22 cellular contexts compared by ENCODE assay signal in genomic region chr9:132808645-132809044, GRCh38.
A peak's percentile ranks its signal among the peaks of the same experiment; 100 is the strongest.
DNase-seq lines count a peak whose midpoint lies in the region; ATAC-seq, FAIRE-seq and TF ChIP-seq lines count a peak whose summit lies in the region.
"Had no signal": no experiment of that assay in that cellular context is flagged by ENCODE, and none has a peak within 500 bp of the region (broad histone marks: within the 10 kb centered on the region; RNA-seq: fewer than 3 reads in every experiment).

No MANE protein-coding gene starts in this region.

- no peak overlapping the region for H4K5ac ChIP-seq in H1 (ENCODE audit: insufficient read length, low read depth, low read length)

- no peak overlapping the region for H3K27ac ChIP-seq in H1 (ENCODE audit: low read depth, low read length)
- H3K27ac ChIP-seq: 22Rv1, A549, C4-2B had no signal

- no peaks in the 10 kb centered on the region for H3K36me3 Mint-ChIP-seq in activated CD8-positive, alpha-beta memory T cell treated with anti-CD3 and anti-CD28 coated beads, Interleukin-2, amount 10 ng/mL, durations not matched to agents 7 days and 5 days
- H3K36me3 Mint-ChIP-seq in osteocyte (ENCODE audit: unreplicated experiment): no peaks in the 10 kb centered on the region
- H3K36me3 Mint-ChIP-seq: IgD-negative memory B cell had no signal

- H3K4ac ChIP-seq in H1 (replicated peaks; ENCODE audit: insufficient read length, low read depth, low read length): no peak overlapping the region

- H4K8ac ChIP-seq in H1 (ENCODE audit: extremely low read depth, insufficient read depth, low read length): no peak overlapping the region; the same call in 1 of the 2 replicates

- H3K79me1 ChIP-seq in H1 (ENCODE audit: low read depth, low read length): no peaks in the 10 kb centered on the region

- no peaks in the 10 kb centered on the region for H3K27me3 ChIP-seq in H1 (replicated peaks in 1 of 4; ENCODE audit: control insufficient read depth in 3 of 4, extremely low read depth in 1 of 4, insufficient read depth in 3 of 4, low read length in 3 of 4)

- no peak overlapping the region for H3K14ac ChIP-seq in H1 (ENCODE audit: insufficient read length)

- H3K36me3 ChIP-seq in H1 (ENCODE audit: control insufficient read depth in 2 of 4, insufficient read depth in 4 of 4, low read length in 3 of 4): no peaks in the 10 kb centered on the region

- 0 out of 2 replicates have a peak overlapping the region, but pooled peaks have one; percentile 65 for H2AK5ac ChIP-seq in H1 (ENCODE audit: low read depth, low read length)

- no peak overlapping the region for H2BK12ac ChIP-seq in H1 (ENCODE audit: low read depth, low read length)

- H2BK15ac ChIP-seq in H1 (ENCODE audit: low read length): no peak overlapping the region

- POLR2A ChIA-PET in H1 (lab: Charles Lee; ENCODE audit: partially characterized antibody): interaction anchor here (1.2 to 1.5 kb wide), 2 partner anchors 38 to 139 kb away, joined by 3 read pairs; partner anchors contain the start of genes DDX31 and GTF3C4

- H3K56ac ChIP-seq in H1 (replicated peaks; ENCODE audit: insufficient read length, low read depth, low read length): no peak overlapping the region

- H3K23ac ChIP-seq in H1 (ENCODE audit: insufficient read length): no peak overlapping the region

- FAIRE-seq in H1 (lab: Jason Lieb, UNC): no peak
- FAIRE-seq: A549, D721Med, GM12892, HepG2 had no signal

- TF ChIP-seq RAD21 in H1 (IDR thresholded peaks at IDR 0.05 in 1 of 2, conservative IDR thresholded peaks at IDR 0.05 in 1 of 2; ENCODE audit: low read depth in 2 of 2, low read length in 2 of 2): no peak

- H3K9me3 Mint-ChIP-seq in activated CD8-positive, alpha-beta memory T cell treated with anti-CD3 and anti-CD28 coated beads, Interleukin-2, amount 10 ng/mL, durations not matched to agents 7 days and 5 days (ENCODE audit: low read depth): no peaks in the 10 kb centered on the region
- H3K9me3 Mint-ChIP-seq in osteocyte (ENCODE audit: unreplicated experiment): no peaks in the 10 kb centered on the region
- H3K9me3 Mint-ChIP-seq: CD4-positive, alpha-beta T cell; IgD-negative memory B cell had no signal

- peak; percentile 34 for DNase-seq in activated CD8-positive, alpha-beta memory T cell treated with anti-CD3 and anti-CD28 coated beads, Interleukin-2, amount 10 ng/mL, durations not matched to agents 7 days and 5 days
- DNase-seq in activated CD8-positive, alpha-beta memory T cell treated with anti-CD3 and anti-CD28 coated beads, Interleukin-2, amount 50 U/mL, for 48 hours: no peak
- DNase-seq in H1 (ENCODE audit: low read depth in 1 of 2, low spot score in 2 of 2): no peak
- peak; percentile 60 for DNase-seq in osteocyte (ENCODE audit: extremely low spot score, unreplicated experiment)
- DNase-seq in NOMO-1 treated with dmso at 0.1 percent for 144 hours (lab: John Stamatoyannopoulos, UW; ENCODE audit: unreplicated experiment): no peak
- no peak for DNase-seq in DMS 273 treated with DMSO at 0.1 percent for 48 hours (lab: John Stamatoyannopoulos, UW)
- DNase-seq: AML-193; Caco-2; CD4-positive, alpha-beta T cell; DMS153; DMS79; GDM1; GOT3; H9 had no signal

- TF ChIP-seq CTCF in H1 (IDR thresholded peaks at IDR 0.05; ENCODE audit: control extremely low read depth in 1 of 3, insufficient read depth in 1 of 3, low read depth in 1 of 3, low read length in 3 of 3) (no peak), osteocyte (IDR thresholded peaks at IDR 0.05) (no peak)

- peaks cover 0 to 1% of the 10 kb centered on the region in 2 experiments for H4K20me1 ChIP-seq in H1 (replicated peaks in 1 of 2; ENCODE audit: control insufficient read depth in 1 of 2, insufficient read depth in 2 of 2, low read length in 2 of 2)

- H3K27me3 Mint-ChIP-seq in activated CD8-positive, alpha-beta memory T cell treated with anti-CD3 and anti-CD28 coated beads, Interleukin-2, amount 10 ng/mL, durations not matched to agents 7 days and 5 days: peaks cover 74% of the 10 kb centered on the region
- peaks cover 68% of the 10 kb centered on the region for H3K27me3 Mint-ChIP-seq in osteocyte (ENCODE audit: unreplicated experiment)

- H2BK5ac ChIP-seq in H1 (ENCODE audit: low read depth, low read length): no peak overlapping the region

- H3K4me1 Mint-ChIP-seq in activated CD8-positive, alpha-beta memory T cell treated with anti-CD3 and anti-CD28 coated beads, Interleukin-2, amount 10 ng/mL, durations not matched to agents 7 days and 5 days: peaks cover 9% of the 10 kb centered on the region
- no peaks in the 10 kb centered on the region for H3K4me1 Mint-ChIP-seq in osteocyte (ENCODE audit: unreplicated experiment)

- H3K18ac ChIP-seq in H1 (ENCODE audit: extremely low read depth, low read length): no peak overlapping the region

- no peak overlapping the region for H2AFZ ChIP-seq in H1 (ENCODE audit: low read length)

- no peak overlapping the region for H3K27ac Mint-ChIP-seq in activated CD8-positive, alpha-beta memory T cell treated with anti-CD3 and anti-CD28 coated beads, Interleukin-2, amount 10 ng/mL, durations not matched to agents 7 days and 5 days
- no peak overlapping the region for H3K27ac Mint-ChIP-seq in osteocyte (ENCODE audit: unreplicated experiment)
- H3K27ac Mint-ChIP-seq: CD4-positive, alpha-beta T cell; IgD-negative memory B cell had no signal

- H3K4me3 Mint-ChIP-seq in activated CD8-positive, alpha-beta memory T cell treated with anti-CD3 and anti-CD28 coated beads, Interleukin-2, amount 10 ng/mL, durations not matched to agents 7 days and 5 days: no peak overlapping the region
- H3K4me3 Mint-ChIP-seq in osteocyte (ENCODE audit: unreplicated experiment): no peak overlapping the region
- H3K4me3 Mint-ChIP-seq: CD4-positive, alpha-beta T cell; H9; IgD-negative memory B cell had no signal

- H3K4me2 ChIP-seq in H1 (ENCODE audit: insufficient read depth in 1 of 2, low read depth in 2 of 2, low read length in 2 of 2): no peak overlapping the region
- H3K4me2 ChIP-seq: A549 had no signal

- no peak overlapping the region for H4K91ac ChIP-seq in H1 (replicated peaks; ENCODE audit: insufficient read length, low read length)

- 89% methylated on average over 6 of the region's 6 CpGs; no CpG with 5 or more reads in 1 of the 2 experiments for WGBS in H1 (ENCODE audit: extremely low coverage in 1 of 2, insufficient coverage in 1 of 2, insufficient read length in 1 of 2, insufficient replicate concordance in 2 of 2, low coverage in 1 of 2, low lambda C conversion rate in 2 of 2, missing lambda C conversion rate in 1 of 2), 2 experiments

- CTCF ChIA-PET in activated CD8-positive, alpha-beta memory T cell treated with anti-CD3 and anti-CD28 coated beads, Interleukin-2, amount 10 ng/mL, durations not matched to agents 7 days and 5 days (lab: Charles Lee): no interaction called here
- CTCF ChIA-PET in H1 (lab: Charles Lee; ENCODE audit: partially characterized antibody): interaction anchor here (0.7 to 6.3 kb wide), 7 partner anchors 69 to 169 kb away, joined by 3 to 52 read pairs (median 4); partner anchors contain the start of genes AK8 and SPACA9

- ATAC-seq in activated CD8-positive, alpha-beta memory T cell treated with anti-CD3 and anti-CD28 coated beads, Interleukin-2, amount 10 ng/mL, durations not matched to agents 7 days and 5 days: no peak
- no peak for ATAC-seq in GM21367 (IDR thresholded peaks at IDR 0.05; ENCODE audit: unreplicated experiment)
- ATAC-seq: HepG2 had no signal

- no peaks in the 10 kb centered on the region for H3K23me2 ChIP-seq in H1 (ENCODE audit: low read depth, low read length)

- H3K9ac ChIP-seq in H1 (replicated peaks in 1 of 4; ENCODE audit: extremely low read depth in 1 of 4, low read depth in 3 of 4, low read length in 3 of 4): no peak overlapping the region

- no peaks in the 10 kb centered on the region for H3K9me3 ChIP-seq in H1 (ENCODE audit: insufficient read depth in 2 of 2, low read depth in 1 of 2, low read length in 1 of 2)
- H3K9me3 ChIP-seq: A549, Caco-2 had no signal

- peaks cover 2 to 15% (median 6%) of the 10 kb centered on the region in 4 experiments; a peak in 6 of 7 replicates for H3K4me1 ChIP-seq in H1 (replicated peaks in 1 of 4; ENCODE audit: control insufficient read depth in 3 of 4, insufficient read depth in 4 of 4, low read length in 3 of 4)
- H3K4me1 ChIP-seq: A549 had no signal

- no peak overlapping the region for H2BK120ac ChIP-seq in H1 (replicated peaks; ENCODE audit: low read depth, low read length)

- no peak for TF ChIP-seq EP300 in H1 (IDR thresholded peaks at IDR 0.05; ENCODE audit: borderline replicate concordance in 1 of 2, low read depth in 2 of 2, low read length in 2 of 2)

- no peak overlapping the region for H3K4me3 ChIP-seq in H1 (ENCODE audit: extremely low read depth in 1 of 4, insufficient read depth in 2 of 4, low read depth in 3 of 4, low read length in 4 of 4)
- H3K4me3 ChIP-seq: A549 had no signal

- TF ChIP-seq POLR2A in H1 (IDR thresholded peaks at IDR 0.05; ENCODE audit: control extremely low read depth in 1 of 2, low read depth in 2 of 2, low read length in 2 of 2): no peak

- H3K79me2 ChIP-seq in H1 (ENCODE audit: control insufficient read depth in 1 of 2, insufficient read depth in 2 of 2, low read length in 2 of 2): no peaks in the 10 kb centered on the region

- no peak overlapping the region for H2BK20ac ChIP-seq in H1 (ENCODE audit: low read length)

TF ChIP-seq in H1, 55 proteins besides CTCF, POLR2A, EP300 and RAD21:
- TF ChIP-seq EGR1 (IDR thresholded peaks at IDR 0.05; ENCODE audit: borderline replicate concordance, low read depth, low read length) (no peak), SIRT6 (IDR thresholded peaks at IDR 0.05; ENCODE audit: low read length) (no peak)

Comparison
In these comparisons a context has a peak if more than half of its experiments do, and no peak if none do; other contexts are left out.
1. DNase-seq: peak in activated CD8-positive, alpha-beta memory T cell treated with anti-CD3 and anti-CD28 coated beads, Interleukin-2, amount 10 ng/mL, durations not matched to agents 7 days and 5 days (single experiment) and osteocyte (single experiment); none in activated CD8-positive, alpha-beta memory T cell treated with anti-CD3 and anti-CD28 coated beads, Interleukin-2, amount 50 U/mL, for 48 hours (single experiment), H1 (0 of 2), NOMO-1 treated with dmso at 0.1 percent for 144 hours (single experiment) and DMS 273 treated with DMSO at 0.1 percent for 48 hours (single experiment).